14 cellular contexts compared by ENCODE assay signal in genomic region chr7:110521357-110521756, GRCh38.
"Had no signal": no experiment of that assay in that cellular context is flagged by ENCODE, and none has a peak within 500 bp of the region (broad histone marks: within the 10 kb centered on the region; RNA-seq: fewer than 3 reads in every experiment).

No MANE protein-coding gene starts in this region.

- ATAC-seq: naive thymus-derived CD8-positive, alpha-beta T cell; T-helper 17 cell had no signal

- H3K36me3 ChIP-seq: prostate gland, sigmoid colon, upper lobe of left lung had no signal

- H3K4me1 ChIP-seq: prostate gland, sigmoid colon, upper lobe of left lung had no signal

- H3K27me3 ChIP-seq: sigmoid colon, upper lobe of left lung had no signal

- H3K4me3 ChIP-seq: prostate gland, sigmoid colon, upper lobe of left lung had no signal

- DNase-seq: activated CD4-positive, alpha-beta T cell treated with anti-CD3 and anti-CD28 coated beads, Interleukin-2, amount 10 ng/mL, durations not matched to agents 7 days and 5 days; activated CD4-positive, CD25-positive, alpha-beta regulatory T cell; activated naive CD4-positive, alpha-beta T cell treated with anti-CD3 and anti-CD28 coated beads, Interleukin-2, amount 10 ng/mL, durations not matched to agents 7 days and 5 days; activated T-cell treated with anti-CD3 and anti-CD28 coated beads for 4 hours; erythroblast; mammary epithelial cell; naive thymus-derived CD8-positive, alpha-beta T cell; occipital lobe; sigmoid colon; stimulated activated CD4-positive, alpha-beta T cell treated with anti-CD3 and anti-CD28 coated beads, Interleukin-12 subunit alpha, Interleukin-12 subunit beta, amount 100 ng/mL, for 4 hours; stimulated activated naive CD4-positive, alpha-beta T cell; T-helper 17 cell; upper lobe of left lung had no signal

- H3K27ac ChIP-seq: prostate gland, sigmoid colon, upper lobe of left lung had no signal

- H3K9me3 ChIP-seq: prostate gland, sigmoid colon had no signal
